In genomic region chr2:46847185-46847710, GRCh38 we compare ENCODE assay signal across 9 cellular contexts.
DNase-seq lines count a peak whose midpoint lies in the region; ATAC-seq and TF ChIP-seq lines count a peak whose summit lies in the region.
"Had no signal": no experiment of that assay in that cellular context is flagged by ENCODE, and none has a peak within 500 bp of the region (broad histone marks: within the 10 kb centered on the region; RNA-seq: fewer than 3 reads in every experiment).

No MANE protein-coding gene starts in this region.

- ATAC-seq in HG02981 (IDR thresholded peaks at IDR 0.05; ENCODE audit: unreplicated experiment): no peak

- H3K27ac Mint-ChIP-seq in activated T-cell treated with anti-CD3 and anti-CD28 coated beads, Interleukin-2, amount 50 U/mL, for 24 hours: no peak overlapping the region
- no peak overlapping the region for H3K27ac Mint-ChIP-seq in glutamatergic neuron (ENCODE audit: unreplicated experiment)

- no peak for TF ChIP-seq CTCF in glutamatergic neuron (IDR thresholded peaks at IDR 0.05; ENCODE audit: partially characterized antibody, unreplicated experiment)

- H3K36me3 Mint-ChIP-seq in activated T-cell treated with anti-CD3 and anti-CD28 coated beads, Interleukin-2, amount 50 U/mL, for 24 hours (ENCODE audit: low read depth): no peaks in the 10 kb centered on the region
- peaks cover 4% of the 10 kb centered on the region for H3K36me3 Mint-ChIP-seq in glutamatergic neuron (ENCODE audit: unreplicated experiment)

- no peaks in the 10 kb centered on the region for H3K27me3 Mint-ChIP-seq in activated T-cell treated with anti-CD3 and anti-CD28 coated beads, Interleukin-2, amount 50 U/mL, for 24 hours
- H3K27me3 Mint-ChIP-seq in glutamatergic neuron (ENCODE audit: unreplicated experiment): peaks cover 8% of the 10 kb centered on the region

- DNase-seq in DMS53 (lab: John Stamatoyannopoulos, UW) (peak; percentile 67), fibroblast of peridontal ligament (ENCODE audit: extremely low read depth) (peak; percentile 98), pons (ENCODE audit: low spot score) (peak; percentile 51), glutamatergic neuron (no peak)
- no peak for DNase-seq in activated T-cell treated with anti-CD3 and anti-CD28 coated beads, Interleukin-2, amount 50 U/mL, for 24 hours
- no peak for DNase-seq in activated T-cell treated with anti-CD3 and anti-CD28 coated beads, Interleukin-2, amount 50 U/mL, for 1 hour

- H3K9me3 Mint-ChIP-seq in activated T-cell treated with anti-CD3 and anti-CD28 coated beads, Interleukin-2, amount 50 U/mL, for 24 hours: no peaks in the 10 kb centered on the region
- peaks cover 3% of the 10 kb centered on the region for H3K9me3 Mint-ChIP-seq in glutamatergic neuron (ENCODE audit: unreplicated experiment)
- H3K9me3 Mint-ChIP-seq: central memory CD8-positive, alpha-beta T cell had no signal

- no peaks in the 10 kb centered on the region for H3K4me1 Mint-ChIP-seq in activated T-cell treated with anti-CD3 and anti-CD28 coated beads, Interleukin-2, amount 50 U/mL, for 24 hours (ENCODE audit: low read depth)
- H3K4me1 Mint-ChIP-seq in glutamatergic neuron (ENCODE audit: low read depth, unreplicated experiment): peaks cover 2% of the 10 kb centered on the region
- H3K4me1 Mint-ChIP-seq: central memory CD8-positive, alpha-beta T cell had no signal

- no peak overlapping the region for H3K4me3 Mint-ChIP-seq in activated T-cell treated with anti-CD3 and anti-CD28 coated beads, Interleukin-2, amount 50 U/mL, for 24 hours
- H3K4me3 Mint-ChIP-seq in glutamatergic neuron (ENCODE audit: unreplicated experiment): no peak overlapping the region
- H3K4me3 Mint-ChIP-seq: central memory CD8-positive, alpha-beta T cell had no signal

TF ChIP-seq in PFSK-1, 5 proteins besides CTCF, POLR2A, EP300 and RAD21:
- TF ChIP-seq POLR2AphosphoS5 (IDR thresholded peaks at IDR 0.05; ENCODE audit: low read depth, low read length) (peak; percentile 50; the same call in 1 of the 2 replicates), SIN3A (IDR thresholded peaks at IDR 0.05; ENCODE audit: borderline replicate concordance, insufficient read depth, low read length) (no peak), FOXP2 (optimal IDR thresholded peaks at IDR 0.05; ENCODE audit: borderline replicate concordance, extremely low read depth, extremely low read length, insufficient read depth) (peak; percentile 81), REST (IDR thresholded peaks at IDR 0.05; ENCODE audit: insufficient read depth in 1 of 2, low read depth in 2 of 2, low read length in 2 of 2) (0 out of 4 replicates have a peak, but pooled peaks of 1 of the 2 experiments have one; percentile 25), TAF1 (IDR thresholded peaks at IDR 0.05; ENCODE audit: borderline replicate concordance, insufficient read depth, low read length) (no peak)

Comparison
In these comparisons a context has a peak if more than half of its experiments do, and no peak if none do; other contexts are left out.
1. DNase-seq: peak in DMS53 (single experiment), fibroblast of peridontal ligament (single experiment) and pons (single experiment); none in activated T-cell treated with anti-CD3 and anti-CD28 coated beads, Interleukin-2, amount 50 U/mL, for 24 hours (single experiment), glutamatergic neuron (single experiment) and activated T-cell treated with anti-CD3 and anti-CD28 coated beads, Interleukin-2, amount 50 U/mL, for 1 hour (single experiment).